22 cellular contexts compared by ENCODE assay signal in genomic region chr1:34013136-34013535, GRCh38.
"Had no signal": no experiment of that assay in that cellular context is flagged by ENCODE, and none has a peak within 500 bp of the region (broad histone marks: within the 10 kb centered on the region; RNA-seq: fewer than 3 reads in every experiment).

No MANE protein-coding gene starts in this region.

- H3K4me1 ChIP-seq: SJSA1 had no signal

- H3K9me3 ChIP-seq: SJSA1 had no signal

- H3K27me3 ChIP-seq: SJSA1 had no signal

- H3K36me3 ChIP-seq: SJSA1 had no signal

- FAIRE-seq: HTR-8/SVneo, K562, RCC 7860 had no signal

- H3K4me2 ChIP-seq: KMS-11 had no signal

- DNase-seq: Kasumi-1, MM.1S, NCI-H1092 treated with DMSO at 0.1 percent for 48 hours, NCI-H1436, NCI-H1930, NCI-H2081 treated with DMSO at 0.1 percent for 48 hours, NCI-H2171, NCI-H226, NCI-H510A, NCI-H524 treated with DMSO at 0.1 percent for 48 hours, NCI-H69, NCI-H774, Right ventricle myocardium superior, RPMI8226, SIG-M5 had no signal

- H3K4me3 ChIP-seq: K562, SJSA1, SK-N-MC had no signal

- H3K9ac ChIP-seq: KMS-11 had no signal

- H3K27ac ChIP-seq: HL-60, KMS-11, SJSA1, SK-N-MC had no signal
